In genomic region chr9:135884328-135885035, GRCh38 we compare ENCODE assay signal across 12 cellular contexts. TPM values are rescaled to one million over a fixed set of nuclear protein-coding genes. Genes with fewer than 3 reads are reported as not detected.
DNase-seq lines count a peak whose midpoint lies in the region; FAIRE-seq and TF ChIP-seq lines count a peak whose summit lies in the region.
"Had no signal": no experiment of that assay in that cellular context is flagged by ENCODE, and none has a peak within 500 bp of the region (broad histone marks: within the 10 kb centered on the region; RNA-seq: fewer than 3 reads in every experiment).

No MANE protein-coding gene starts in this region.

- TF ChIP-seq EP300 in stomach (IDR thresholded peaks at IDR 0.05): no peak

- peaks cover 20% of the 10 kb centered on the region for H3K9me3 Mint-ChIP-seq in glutamatergic neuron (ENCODE audit: unreplicated experiment)
- no peaks in the 10 kb centered on the region for H3K9me3 Mint-ChIP-seq in T-helper 2 cell treated with Interferon-gamma antibody and Interleukin-4, amounts not matched to agents 5 μg/mL and 100 μg/mL, for 36 hours

- H3K36me3 ChIP-seq in stomach: peaks cover 0 to 26% (median 25%) of the 10 kb centered on the region in 4 donors

- H3K27ac ChIP-seq in stomach: no peak overlapping the region

- peaks cover 37 to 61% (median 50%) of the 10 kb centered on the region in 4 donors for H3K4me1 ChIP-seq in stomach

- TF ChIP-seq POLR2A in H54 (IDR thresholded peaks at IDR 0.05; ENCODE audit: low read depth, low read length) (no peak), stomach (IDR thresholded peaks at IDR 0.05) (no peak)

- no peaks in the 10 kb centered on the region for H3K9me3 ChIP-seq in stomach

- H3K27me3 Mint-ChIP-seq in glutamatergic neuron (ENCODE audit: unreplicated experiment): peaks cover 9% of the 10 kb centered on the region
- H3K27me3 Mint-ChIP-seq in T-helper 2 cell treated with Interferon-gamma antibody and Interleukin-4, amounts not matched to agents 5 μg/mL and 100 μg/mL, for 36 hours (ENCODE audit: low read depth): no peaks in the 10 kb centered on the region
- H3K27me3 Mint-ChIP-seq: activated naive CD8-positive, alpha-beta T cell had no signal

- H3K4me3 ChIP-seq in stomach: no peak overlapping the region

- H3K27me3 ChIP-seq in stomach: no peaks in the 10 kb centered on the region

- peak overlapping the region; percentile 41 for H3K4me3 Mint-ChIP-seq in glutamatergic neuron (ENCODE audit: unreplicated experiment)
- no peak overlapping the region for H3K4me3 Mint-ChIP-seq in T-helper 2 cell treated with Interferon-gamma antibody and Interleukin-4, amounts not matched to agents 5 μg/mL and 100 μg/mL, for 36 hours
- H3K4me3 Mint-ChIP-seq: activated naive CD8-positive, alpha-beta T cell had no signal

- DNase-seq in H54 (ENCODE audit: insufficient read length, low spot score): peak; percentile 55
- DNase-seq in amniotic epithelial cell (ENCODE audit: low read depth): peak; percentile 74
- no peak for DNase-seq in glutamatergic neuron
- peak; percentile 9 for DNase-seq in stomach
- DNase-seq in T-helper 2 cell treated with Interferon-gamma antibody and Interleukin-4, amounts not matched to agents 5 μg/mL and 100 μg/mL, for 36 hours (ENCODE audit: low spot score): no peak
- DNase-seq in T-helper 1 cell: no peak
- no peak for DNase-seq in NK-92 (lab: John Stamatoyannopoulos, UW; ENCODE audit: unreplicated experiment)
- DNase-seq: DMS153; effector memory CD4-positive, alpha-beta T cell; NCI-H1105; NK-92 treated with Interleukin-12 subunit alpha and Interleukin-12 subunit beta, amount 100 ng/mL, for 24 hours had no signal

- intact Hi-C loops in stomach (cut with DNase I; ENCODE audit: low total_unique reads): no loop called here

- peak; percentile 68 for FAIRE-seq in H54 (lab: Jason Lieb, UNC)

- peaks cover 85% of the 10 kb centered on the region for H3K4me1 Mint-ChIP-seq in glutamatergic neuron (ENCODE audit: low read depth, unreplicated experiment)
- peaks cover 44% of the 10 kb centered on the region for H3K4me1 Mint-ChIP-seq in T-helper 2 cell treated with Interferon-gamma antibody and Interleukin-4, amounts not matched to agents 5 μg/mL and 100 μg/mL, for 36 hours (ENCODE audit: low read depth)

- WGBS in stomach, 5 donors: 51 to 68% (median 59%) methylated on average over 16 of the region's 16 CpGs

- H3K27ac Mint-ChIP-seq in glutamatergic neuron (ENCODE audit: unreplicated experiment): no peak overlapping the region
- no peak overlapping the region for H3K27ac Mint-ChIP-seq in T-helper 2 cell treated with Interferon-gamma antibody and Interleukin-4, amounts not matched to agents 5 μg/mL and 100 μg/mL, for 36 hours
- H3K27ac Mint-ChIP-seq: activated naive CD8-positive, alpha-beta T cell had no signal

- no peaks in the 10 kb centered on the region for H3K36me3 Mint-ChIP-seq in glutamatergic neuron (ENCODE audit: unreplicated experiment)
- peaks cover 2% of the 10 kb centered on the region for H3K36me3 Mint-ChIP-seq in T-helper 2 cell treated with Interferon-gamma antibody and Interleukin-4, amounts not matched to agents 5 μg/mL and 100 μg/mL, for 36 hours (ENCODE audit: low read depth)
- H3K36me3 Mint-ChIP-seq: activated naive CD8-positive, alpha-beta T cell had no signal

- TF ChIP-seq CTCF in glutamatergic neuron (IDR thresholded peaks at IDR 0.05; ENCODE audit: partially characterized antibody, unreplicated experiment) (no peak), stomach (IDR thresholded peaks at IDR 0.05) (no peak)

RNA-seq across cellular contexts. Expression of gene CAMSAP1, which starts 22.9 kb away (rescaled TPM):
- total RNA-seq in glutamatergic neuron (ENCODE audit: unreplicated experiment) (150 TPM), stomach (100 to 1,000 TPM in 1 of 5 donors, 10 to 100 TPM in 4; 10.5 to 238 (median 15.4) TPM)
- 1 to 10 TPM; 2.4 to 7.2 (median 3.7) TPM for polyA plus RNA-seq in stomach

Comparison
In these comparisons a context has a peak if more than half of its experiments do, and no peak if none do; other contexts are left out.
1. DNase-seq: peak in H54 (single experiment), amniotic epithelial cell (single experiment) and stomach (single experiment); none in glutamatergic neuron (single experiment), T-helper 2 cell treated with Interferon-gamma antibody and Interleukin-4, amounts not matched to agents 5 μg/mL and 100 μg/mL, for 36 hours (single experiment), T-helper 1 cell (0 of 5) and NK-92 (single experiment).